Comparison of ENCODE assay signal across 8 cellular contexts in the genomic region with DNA sequence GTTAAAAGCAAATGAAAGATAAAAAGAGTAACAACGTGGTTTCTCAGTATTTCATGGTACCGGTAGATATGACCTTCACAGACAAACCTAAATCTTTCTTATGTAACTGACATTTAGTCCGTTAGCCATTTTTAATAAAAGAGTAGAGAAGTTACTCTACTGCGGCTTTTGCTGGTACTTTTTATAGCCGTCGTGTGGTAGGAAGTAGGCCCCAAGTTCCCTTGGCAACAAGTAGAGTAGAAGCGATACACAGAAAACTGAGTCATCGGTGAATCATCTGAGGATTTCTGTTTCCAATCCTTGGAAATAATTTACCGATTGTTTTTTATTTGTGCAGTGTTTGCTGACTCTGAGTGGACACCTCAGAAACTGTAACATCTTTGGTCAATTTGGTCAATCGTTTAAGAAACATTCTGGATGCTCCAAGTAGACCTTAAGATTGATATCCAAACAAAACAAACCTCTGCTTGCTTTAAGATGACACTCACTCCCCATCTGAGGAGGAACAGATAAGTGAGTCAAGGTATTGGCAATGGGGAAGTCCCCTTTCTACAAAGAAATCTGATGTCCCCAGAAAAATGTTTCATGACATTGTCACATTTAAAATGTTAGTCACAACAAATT.
DNase-seq lines count a peak whose midpoint lies in the region; ATAC-seq and TF ChIP-seq lines count a peak whose summit lies in the region.

No MANE protein-coding gene starts in this region.

- H3K36me3 ChIP-seq in smooth muscle cell (ENCODE audit: low read depth), result no peaks in the 10 kb centered on the region

- ATAC-seq in GM18498 (IDR thresholded peaks at IDR 0.05; ENCODE audit: unreplicated experiment) (peak; percentile 99), HG02678 (IDR thresholded peaks at IDR 0.05; ENCODE audit: unreplicated experiment) (peak; percentile 97)
- ATAC-seq in activated T-cell treated with anti-CD3 and anti-CD28 coated beads, Interleukin-2, amount 50 U/mL, for 72 hours (replicated peaks in 1 of 2), result peak; percentile 89 to 90

- H3K4me2 ChIP-seq in smooth muscle cell, result peak overlapping the region; percentile 76

- H3K4me1 ChIP-seq in smooth muscle cell (ENCODE audit: low read depth), result peaks cover 15% of the 10 kb centered on the region

- peak overlapping the region; percentile 95 for H3K9ac ChIP-seq in smooth muscle cell (ENCODE audit: low read depth)

- peak overlapping the region; percentile 71 for H2AFZ ChIP-seq in smooth muscle cell (ENCODE audit: low read depth)

- H3K27me3 ChIP-seq in smooth muscle cell (ENCODE audit: low read depth), result no peaks in the 10 kb centered on the region

- H4K20me1 ChIP-seq in smooth muscle cell (ENCODE audit: low read depth), result no peaks in the 10 kb centered on the region

- H3K4me1 Mint-ChIP-seq in activated T-cell treated with anti-CD3 and anti-CD28 coated beads, Interleukin-2, amount 50 U/mL, for 72 hours (ENCODE audit: low read depth), result peaks cover 57% of the 10 kb centered on the region

- peaks cover 20% of the 10 kb centered on the region for H3F3A ChIP-seq in smooth muscle cell (ENCODE audit: low read depth)

- 17% methylated on average over 10 of the region's 10 CpGs for WGBS in smooth muscle cell (ENCODE audit: low lambda C conversion rate)

- H3K4me3 ChIP-seq in foreskin fibroblast (ENCODE audit: low read depth in 1 of 2, low read length in 2 of 2) (no peak overlapping the region), smooth muscle cell (no peak overlapping the region)

- H3K27ac Mint-ChIP-seq in activated T-cell treated with anti-CD3 and anti-CD28 coated beads, Interleukin-2, amount 50 U/mL, for 72 hours, result peak overlapping the region; percentile 83

- DNase-seq in NOMO-1 treated with DMSO at 0.1 percent for 48 hours (lab: John Stamatoyannopoulos, UW; ENCODE audit: unreplicated experiment) (peak; percentile 97), foreskin fibroblast (peak; percentile 88 to 94), smooth muscle cell (lab: John Stamatoyannopoulos, UW; ENCODE audit: unreplicated experiment) (no peak), NCI-H187 treated with DMSO at 0.1 percent for 48 hours (lab: John Stamatoyannopoulos, UW) (no peak), D341Med (ENCODE audit: low spot score) (no peak)
- DNase-seq in activated T-cell treated with anti-CD3 and anti-CD28 coated beads, Interleukin-2, amount 50 U/mL, for 72 hours, result peak; percentile 65 to 72

- TF ChIP-seq CTCF in foreskin fibroblast (IDR thresholded peaks at IDR 0.05; ENCODE audit: low read depth, low read length) (no peak), smooth muscle cell (IDR thresholded peaks at IDR 0.05; ENCODE audit: borderline replicate concordance, insufficient read depth, poor library complexity, severe bottlenecking) (no peak)

- peak overlapping the region; percentile 100 for H3K27ac ChIP-seq in smooth muscle cell (ENCODE audit: low read depth)

- H3K27me3 Mint-ChIP-seq in activated T-cell treated with anti-CD3 and anti-CD28 coated beads, Interleukin-2, amount 50 U/mL, for 72 hours (ENCODE audit: low read depth), result peaks cover 5% of the 10 kb centered on the region

- H3K4me3 Mint-ChIP-seq in activated T-cell treated with anti-CD3 and anti-CD28 coated beads, Interleukin-2, amount 50 U/mL, for 72 hours, result peak overlapping the region; percentile 83 to 94

- no peaks in the 10 kb centered on the region for H3K79me2 ChIP-seq in smooth muscle cell (ENCODE audit: low read depth)

- H3K9me3 ChIP-seq in smooth muscle cell (replicated peaks; ENCODE audit: low read depth), result no peaks in the 10 kb centered on the region

- peaks cover 9% of the 10 kb centered on the region in 2 donors for H3K36me3 Mint-ChIP-seq in activated T-cell treated with anti-CD3 and anti-CD28 coated beads, Interleukin-2, amount 50 U/mL, for 72 hours (ENCODE audit: insufficient read depth in 2 of 2)

- peaks cover 2 to 4% of the 10 kb centered on the region in 2 donors for H3K9me3 Mint-ChIP-seq in activated T-cell treated with anti-CD3 and anti-CD28 coated beads, Interleukin-2, amount 50 U/mL, for 72 hours

Comparison
In these comparisons a context has a peak if more than half of its experiments do, and no peak if none do; other contexts are left out.
1. DNase-seq: peak in NOMO-1 treated with DMSO at 0.1 percent for 48 hours (single experiment), activated T-cell treated with anti-CD3 and anti-CD28 coated beads, Interleukin-2, amount 50 U/mL, for 72 hours (2 of 2) and foreskin fibroblast (2 of 2); none in smooth muscle cell (single experiment), NCI-H187 treated with DMSO at 0.1 percent for 48 hours (single experiment) and D341Med (single experiment).
2. Peak in every context shown above with its lines, with median percentiles within 50 percentile points of each other: ATAC-seq.